In the genomic region with DNA sequence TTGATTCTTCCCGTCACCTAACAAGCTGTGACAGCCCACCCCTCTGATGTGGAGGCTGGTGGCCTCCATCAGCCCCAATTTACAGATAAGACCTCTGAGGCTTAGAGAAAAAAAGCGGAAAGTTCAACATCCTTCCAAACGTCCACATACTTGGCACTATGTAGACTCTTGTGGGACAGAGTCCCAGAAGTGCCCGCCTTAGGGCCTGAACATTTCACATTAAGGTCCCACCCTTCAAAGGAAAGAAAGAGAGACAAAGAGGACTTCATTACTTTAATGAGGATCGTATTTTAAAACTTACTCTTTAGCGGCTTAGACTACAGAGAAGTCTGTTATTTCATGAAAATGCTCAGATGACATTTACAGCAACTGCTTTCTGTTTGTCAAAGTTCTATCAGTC, we compare ENCODE assay signal across 17 cellular contexts. TPM values are rescaled to one million over a fixed set of nuclear protein-coding genes. Genes with fewer than 3 reads are reported as not detected.
A peak's percentile ranks its signal among the peaks of the same experiment; 100 is the strongest.
DNase-seq lines count a peak whose midpoint lies in the region; ATAC-seq and TF ChIP-seq lines count a peak whose summit lies in the region.
"Had no signal": no experiment of that assay in that cellular context is flagged by ENCODE, and none has a peak within 500 bp of the region (broad histone marks: within the 10 kb centered on the region; RNA-seq: fewer than 3 reads in every experiment).

No MANE protein-coding gene starts in this region.

- H3K27ac Mint-ChIP-seq in activated T-helper 17 cell treated with anti-CD3 and anti-CD28 coated beads, Interleukin-2, amount 50 U/mL, for 72 hours: peak overlapping the region; percentile 86
- H3K27ac Mint-ChIP-seq in immature natural killer cell (peak overlapping the region; percentile 5 to 91 (median 75)), osteocyte (ENCODE audit: unreplicated experiment) (no peak overlapping the region)
- H3K27ac Mint-ChIP-seq: endodermal cell had no signal

- H3K36me3 ChIP-seq in subcutaneous abdominal adipose tissue (ENCODE audit: control insufficient read depth in 5 of 5, insufficient read depth in 5 of 5, low read length in 5 of 5): no peaks in the 10 kb centered on the region
- H3K36me3 ChIP-seq: brain microvascular endothelial cell, thyroid gland had no signal

- no peaks in the 10 kb centered on the region for H3K9me3 ChIP-seq in subcutaneous abdominal adipose tissue (ENCODE audit: control insufficient read depth in 5 of 5, low read length in 5 of 5)
- H3K9me3 ChIP-seq: thyroid gland had no signal

- no peaks in the 10 kb centered on the region for H3K36me3 Mint-ChIP-seq in activated T-cell treated with anti-CD3 and anti-CD28 coated beads, Interleukin-2, amount 50 U/mL, for 4 hours (ENCODE audit: insufficient read depth)
- no peaks in the 10 kb centered on the region for H3K36me3 Mint-ChIP-seq in activated T-helper 17 cell treated with anti-CD3 and anti-CD28 coated beads, Interleukin-2, amount 50 U/mL, for 72 hours (ENCODE audit: low read depth)
- H3K36me3 Mint-ChIP-seq in immature natural killer cell (no peaks in the 10 kb centered on the region), osteocyte (ENCODE audit: unreplicated experiment) (no peaks in the 10 kb centered on the region)

- H3K27me3 ChIP-seq in subcutaneous abdominal adipose tissue (ENCODE audit: control insufficient read depth in 5 of 5, insufficient read depth in 4 of 5, low read length in 5 of 5): no peaks in the 10 kb centered on the region
- H3K27me3 ChIP-seq: brain microvascular endothelial cell, thyroid gland had no signal

- TF ChIP-seq CTCF in osteocyte (IDR thresholded peaks at IDR 0.05): no peak

- H3K27me3 Mint-ChIP-seq in activated T-cell treated with anti-CD3 and anti-CD28 coated beads, Interleukin-2, amount 50 U/mL, for 4 hours (ENCODE audit: low read depth): no peaks in the 10 kb centered on the region
- H3K27me3 Mint-ChIP-seq in activated T-helper 17 cell treated with anti-CD3 and anti-CD28 coated beads, Interleukin-2, amount 50 U/mL, for 72 hours: no peaks in the 10 kb centered on the region
- peaks cover 0 to 6% (median 2%) of the 10 kb centered on the region in 3 donors for H3K27me3 Mint-ChIP-seq in immature natural killer cell (ENCODE audit: low read depth in 3 of 3)
- H3K27me3 Mint-ChIP-seq in osteocyte (ENCODE audit: unreplicated experiment): no peaks in the 10 kb centered on the region

- peak overlapping the region; percentile 70 for H3K4me3 Mint-ChIP-seq in activated T-cell treated with anti-CD3 and anti-CD28 coated beads, Interleukin-2, amount 50 U/mL, for 4 hours
- H3K4me3 Mint-ChIP-seq in activated T-helper 17 cell treated with anti-CD3 and anti-CD28 coated beads, Interleukin-2, amount 50 U/mL, for 72 hours: peak overlapping the region; percentile 77
- peak overlapping the region; percentile 63 to 84 (median 73) for H3K4me3 Mint-ChIP-seq in immature natural killer cell
- H3K4me3 Mint-ChIP-seq in osteocyte (ENCODE audit: unreplicated experiment): no peak overlapping the region
- H3K4me3 Mint-ChIP-seq: endodermal cell, nephron progenitor cell had no signal

- DNase-seq in activated T-cell treated with anti-CD3 and anti-CD28 coated beads, Interleukin-2, amount 50 U/mL, for 4 hours: no peak
- DNase-seq in activated T-cell treated with anti-CD3 and anti-CD28 coated beads, Interleukin-2, amount 50 U/mL, for 48 hours: no peak
- DNase-seq in immature natural killer cell (no peak), osteocyte (ENCODE audit: extremely low spot score, unreplicated experiment) (no peak)
- DNase-seq: brain microvascular endothelial cell, endodermal cell, HCEC 1CT, Karpas-422, NCI-H1694, NCI-H748 treated with DMSO at 0.1 percent for 48 hours, nephron progenitor cell, SHP77, thyroid gland had no signal

- peaks cover 22 to 60% (median 51%) of the 10 kb centered on the region in 5 donors for H3K4me1 ChIP-seq in subcutaneous abdominal adipose tissue (ENCODE audit: control insufficient read depth in 5 of 5, insufficient read depth in 5 of 5, low read length in 5 of 5)

- H3K9ac ChIP-seq in subcutaneous abdominal adipose tissue (ENCODE audit: low read length in 5 of 5): peak overlapping the region in 2 of 5 donors; percentile 13 to 63

- no peaks in the 10 kb centered on the region for H3K9me3 Mint-ChIP-seq in activated T-cell treated with anti-CD3 and anti-CD28 coated beads, Interleukin-2, amount 50 U/mL, for 4 hours
- no peaks in the 10 kb centered on the region for H3K9me3 Mint-ChIP-seq in activated T-helper 17 cell treated with anti-CD3 and anti-CD28 coated beads, Interleukin-2, amount 50 U/mL, for 72 hours
- H3K9me3 Mint-ChIP-seq in immature natural killer cell (no peaks in the 10 kb centered on the region), osteocyte (ENCODE audit: unreplicated experiment) (no peaks in the 10 kb centered on the region)
- H3K9me3 Mint-ChIP-seq: endodermal cell, nephron progenitor cell had no signal

- no peak for ATAC-seq in activated T-cell treated with anti-CD3 and anti-CD28 coated beads, Interleukin-2, amount 50 U/mL, for 4 hours
- ATAC-seq in activated T-helper 17 cell treated with anti-CD3 and anti-CD28 coated beads, Interleukin-2, amount 50 U/mL, for 72 hours (replicated peaks): no peak
- ATAC-seq in HG03432 (IDR thresholded peaks at IDR 0.05; ENCODE audit: unreplicated experiment): no peak
- ATAC-seq in HG03342 (IDR thresholded peaks at IDR 0.05; ENCODE audit: unreplicated experiment): no peak

- H3K4me3 ChIP-seq in subcutaneous abdominal adipose tissue (ENCODE audit: low read depth in 1 of 5, low read length in 5 of 5): no peak overlapping the region
- H3K4me3 ChIP-seq: thyroid gland had no signal

- H3K4me1 Mint-ChIP-seq in activated T-cell treated with anti-CD3 and anti-CD28 coated beads, Interleukin-2, amount 50 U/mL, for 4 hours (ENCODE audit: low read depth): peaks cover 45% of the 10 kb centered on the region
- H3K4me1 Mint-ChIP-seq in activated T-helper 17 cell treated with anti-CD3 and anti-CD28 coated beads, Interleukin-2, amount 50 U/mL, for 72 hours: peaks cover 11% of the 10 kb centered on the region
- H3K4me1 Mint-ChIP-seq in immature natural killer cell (peaks cover 19 to 43% of the 10 kb centered on the region in 2 donors), osteocyte (ENCODE audit: unreplicated experiment) (peaks cover 48% of the 10 kb centered on the region)

- H3K27ac ChIP-seq in subcutaneous abdominal adipose tissue (ENCODE audit: low read depth, low read length): peak overlapping the region; percentile 71
- H3K27ac ChIP-seq: brain microvascular endothelial cell, thyroid gland had no signal

RNA-seq across cellular contexts. Expression of a gene that starts 15.8 kb away (rescaled TPM):
- total RNA-seq in activated T-cell treated with anti-CD3 and anti-CD28 coated beads, Interleukin-2, amount 50 U/mL, for 4 hours: 1 to 10 TPM in 1 of 3 donors, under 1 TPM in 2; 0.61 to 1.1 (median 0.87) TPM
- not detected for total RNA-seq in activated T-helper 17 cell treated with anti-CD3 and anti-CD28 coated beads, Interleukin-2, amount 50 U/mL, for 72 hours
- not detected for polyA plus RNA-seq in immature natural killer cell
- not detected in 2 replicates for total RNA-seq in osteocyte
- total RNA-seq: endodermal cell, thyroid gland had no signal
